In the genomic region with DNA sequence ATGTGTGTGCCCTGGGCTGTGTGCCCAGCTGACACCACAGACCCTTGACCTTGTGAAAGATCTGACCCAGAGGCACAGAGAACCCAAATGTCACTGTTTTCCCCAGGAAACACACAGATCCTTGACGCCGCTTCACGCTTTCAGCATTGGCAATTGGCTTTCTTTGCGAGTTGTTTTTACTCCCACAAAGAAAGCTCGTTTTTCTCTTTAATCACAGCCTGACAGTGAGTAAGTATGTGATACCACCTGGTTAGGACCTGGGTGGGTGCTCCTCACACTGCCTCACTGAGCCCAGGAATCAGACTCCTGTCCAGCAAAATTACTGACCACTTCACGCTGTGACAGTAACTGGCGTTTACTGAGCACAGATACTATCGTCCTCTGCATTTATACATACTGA, we compare ENCODE assay signal across 18 cellular contexts. TPM values are rescaled to one million over a fixed set of nuclear protein-coding genes. Genes with fewer than 3 reads are reported as not detected.
"Had no signal": no experiment of that assay in that cellular context is flagged by ENCODE, and none has a peak within 500 bp of the region (broad histone marks: within the 10 kb centered on the region; RNA-seq: fewer than 3 reads in every experiment).

No MANE protein-coding gene starts in this region.

- H3K27ac Mint-ChIP-seq: activated naive CD8-positive, alpha-beta T cell; dendritic cell treated with granulocyte-macrophage colony-stimulating factor and Interleukin-4, amounts not matched to agents 40 ng/mL and 50 ng/mL, for 4 days; naive thymus-derived CD8-positive, alpha-beta T cell; stimulated activated naive CD8-positive, alpha-beta T cell treated with anti-CD3 and anti-CD28 coated beads, Interleukin-15, Interleukin-2, amounts not matched to agents 100 ng/mL and 50 ng/mL, for 24 hours had no signal

- DNase-seq: activated CD4-positive, alpha-beta T cell treated with anti-CD3 and anti-CD28 coated beads, Interleukin-2, amount 50 U/mL, for 4 hours; activated CD4-positive, CD25-positive, alpha-beta regulatory T cell treated with anti-CD3 and anti-CD28 coated beads, Interleukin-2, amount 50 U/mL, for 72 hours; activated gamma-delta T cell; activated T-cell treated with anti-CD3 and anti-CD28 coated beads, Interleukin-2, amount 50 U/mL, for 1 hour; amygdala; brain microvascular endothelial cell; cerebellar nuclear complex; immature natural killer cell; mucosa of descending colon; naive thymus-derived CD8-positive, alpha-beta T cell; occipital lobe; stimulated activated CD4-positive, alpha-beta T cell treated with anti-CD3 and anti-CD28 coated beads, Interleukin-4, amount 100 ng/mL, for 1 hour had no signal

- H3K4me1 Mint-ChIP-seq: immature natural killer cell had no signal

- H3K4me3 Mint-ChIP-seq: activated naive CD8-positive, alpha-beta T cell; dendritic cell treated with granulocyte-macrophage colony-stimulating factor and Interleukin-4, amounts not matched to agents 40 ng/mL and 50 ng/mL, for 4 days; immature natural killer cell; naive thymus-derived CD8-positive, alpha-beta T cell; stimulated activated naive CD8-positive, alpha-beta T cell treated with anti-CD3 and anti-CD28 coated beads, Interleukin-15, Interleukin-2, amounts not matched to agents 100 ng/mL and 50 ng/mL, for 24 hours had no signal

- H3K9me3 Mint-ChIP-seq: dendritic cell treated with granulocyte-macrophage colony-stimulating factor and Interleukin-4, amounts not matched to agents 40 ng/mL and 50 ng/mL, for 4 days; immature natural killer cell; naive thymus-derived CD8-positive, alpha-beta T cell; stimulated activated naive CD8-positive, alpha-beta T cell treated with anti-CD3 and anti-CD28 coated beads, Interleukin-15, Interleukin-2, amounts not matched to agents 100 ng/mL and 50 ng/mL, for 24 hours had no signal

- H3K9me3 ChIP-seq: mucosa of descending colon, thoracic aorta had no signal

- H3K4me3 ChIP-seq: mucosa of descending colon, thoracic aorta had no signal

- H3K27ac ChIP-seq: brain microvascular endothelial cell, thoracic aorta had no signal

- H3K27me3 ChIP-seq: brain microvascular endothelial cell had no signal

- H3K36me3 Mint-ChIP-seq: activated naive CD8-positive, alpha-beta T cell; immature natural killer cell; naive thymus-derived CD8-positive, alpha-beta T cell had no signal

- H3K27me3 Mint-ChIP-seq: activated naive CD8-positive, alpha-beta T cell; naive thymus-derived CD8-positive, alpha-beta T cell; stimulated activated naive CD8-positive, alpha-beta T cell treated with anti-CD3 and anti-CD28 coated beads, Interleukin-15, Interleukin-2, amounts not matched to agents 100 ng/mL and 50 ng/mL, for 24 hours had no signal

RNA-seq across cellular contexts. Expression of a gene that starts 15.7 kb away (rescaled TPM):
- polyA plus RNA-seq: immature natural killer cell had no signal

RNA-seq across cellular contexts. Expression of a gene that starts 31.5 kb away (rescaled TPM):
- total RNA-seq: fibroblast of villous mesenchyme; lung microvascular endothelial cell; mucosa of descending colon; naive thymus-derived CD8-positive, alpha-beta T cell; thoracic aorta had no signal
- polyA plus RNA-seq: immature natural killer cell; naive thymus-derived CD8-positive, alpha-beta T cell had no signal
